In the genomic region with DNA sequence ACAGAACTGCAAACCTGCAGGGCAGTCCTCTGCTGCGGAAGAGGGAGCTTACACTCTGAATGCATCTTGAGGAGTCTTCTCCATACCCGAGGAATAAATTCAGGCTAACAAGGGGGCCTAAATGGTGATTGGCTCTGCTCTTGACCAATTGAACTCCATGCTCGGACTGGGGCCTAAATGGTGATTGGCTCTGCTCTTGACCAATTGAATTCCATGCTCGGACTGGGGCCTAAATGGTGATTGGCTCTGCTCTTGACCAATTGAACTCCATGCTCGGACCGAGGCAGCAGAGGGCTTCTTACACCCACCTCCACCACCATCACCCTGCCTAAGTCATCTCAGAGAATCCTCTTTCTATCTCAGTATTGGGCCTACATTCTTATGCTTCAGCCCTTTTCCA, we compare ENCODE assay signal across 3 cellular contexts. TPM values are rescaled to one million over a fixed set of nuclear protein-coding genes. Genes with fewer than 3 reads are reported as not detected.
"Had no signal": no experiment of that assay in that cellular context is flagged by ENCODE, and none has a peak within 500 bp of the region (broad histone marks: within the 10 kb centered on the region; RNA-seq: fewer than 3 reads in every experiment).

No MANE protein-coding gene starts in this region.

RNA-seq across cellular contexts. Expression of a gene that starts 18.4 kb away (rescaled TPM):
- total RNA-seq: PC-9, Right ventricle myocardium inferior, RPMI7951 had no signal
